In genomic region chr3:51955893-51956770, GRCh38 we compare ENCODE assay signal across 8 cellular contexts. TPM values are rescaled to one million over a fixed set of nuclear protein-coding genes. Genes with fewer than 3 reads are reported as not detected.
DNase-seq lines count a peak whose midpoint lies in the region; ATAC-seq and TF ChIP-seq lines count a peak whose summit lies in the region.

No MANE protein-coding gene starts in this region.

- no peak for TF ChIP-seq EP300 in neural cell (conservative IDR thresholded peaks at IDR 0.05; ENCODE audit: poor library complexity, severe bottlenecking)

- DNase-seq in AG08395 (ENCODE audit: low spot score) (peak; percentile 58), HFF-Myc (ENCODE audit: extremely low read depth, low read depth) (no peak), activated gamma-delta T cell treated with Interleukin-2 at 50 U/mL for 16 hours (peak; percentile 33), foreskin keratinocyte (peak in 1 of 2 donors; percentile 63), COR-L47 (lab: John Stamatoyannopoulos, UW) (no peak), HuH-7 (ENCODE audit: low spot score) (no peak)

- H3K9me3 ChIP-seq in neural cell (ENCODE audit: low read length): no peaks in the 10 kb centered on the region

- H3F3A ChIP-seq in neural cell (ENCODE audit: insufficient read depth, low read length, poor library complexity, severe bottlenecking): no peaks in the 10 kb centered on the region

- no peaks in the 10 kb centered on the region for H3K4me1 ChIP-seq in foreskin keratinocyte

- no peak overlapping the region for H2AFZ ChIP-seq in neural cell (ENCODE audit: low read depth, low read length)

- H4K20me1 ChIP-seq in neural cell (ENCODE audit: insufficient read depth): no peaks in the 10 kb centered on the region

- H3K36me3 ChIP-seq in neural cell (ENCODE audit: insufficient read depth, low read length): no peaks in the 10 kb centered on the region

- no peak for TF ChIP-seq RAD21 in neural cell (conservative IDR thresholded peaks at IDR 0.05)

- no peak overlapping the region for H3K9ac ChIP-seq in neural cell (ENCODE audit: low read length)

- peak; percentile 66 for ATAC-seq in foreskin keratinocyte
- no peak for ATAC-seq in HG03025 (IDR thresholded peaks at IDR 0.05; ENCODE audit: low FRiP score, unreplicated experiment)

- H3K9me2 ChIP-seq in neural cell (ENCODE audit: insufficient read depth, low read length): no peaks in the 10 kb centered on the region

- H3K79me2 ChIP-seq in neural cell (replicated peaks; ENCODE audit: insufficient read depth, low read length): no peaks in the 10 kb centered on the region

- no peak overlapping the region for H3K27ac ChIP-seq in foreskin keratinocyte
- H3K27ac ChIP-seq in neural cell (ENCODE audit: low read length): no peak overlapping the region

- TF ChIP-seq CTCF in HFF-Myc (IDR thresholded peaks at IDR 0.05; ENCODE audit: low read depth, low read length, missing control alignments) (peak; percentile 52), foreskin keratinocyte (conservative IDR thresholded peaks at IDR 0.05) (peak; percentile 73), neural cell (IDR thresholded peaks at IDR 0.05; ENCODE audit: poor library complexity, severe bottlenecking) (peak; percentile 37)

- H3K27me3 ChIP-seq in foreskin keratinocyte (peaks cover 34% of the 10 kb centered on the region), neural cell (ENCODE audit: insufficient read depth, low read depth, low read length) (peaks cover 14% of the 10 kb centered on the region)

- H3K4me3 ChIP-seq in HFF-Myc (replicated peaks; ENCODE audit: low read depth, low read length): 0 out of 2 replicates have a peak overlapping the region, but pooled peaks have one; percentile 20
- H3K4me3 ChIP-seq in neural cell (ENCODE audit: low read length): no peak overlapping the region

- H3K4me2 ChIP-seq in neural cell (ENCODE audit: low read length): no peak overlapping the region

TF ChIP-seq in neural cell, 6 proteins besides CTCF, POLR2A, EP300 and RAD21:
- TF ChIP-seq EZH2 (IDR thresholded peaks at IDR 0.05; ENCODE audit: borderline replicate concordance, insufficient read depth, low read length, poor library complexity, severe bottlenecking) (no peak), POLR2AphosphoS5 (IDR thresholded peaks at IDR 0.05) (no peak), MXI1 (conservative IDR thresholded peaks at IDR 0.05; ENCODE audit: poor library complexity, severe bottlenecking) (no peak), TAF1 (IDR thresholded peaks at IDR 0.05; ENCODE audit: low read depth) (no peak), SMC3 (conservative IDR thresholded peaks at IDR 0.05; ENCODE audit: poor library complexity) (no peak), REST (IDR thresholded peaks at IDR 0.05; ENCODE audit: borderline replicate concordance) (no peak)

RNA-seq across cellular contexts. Expression of gene GPR62, which starts 1.0 kb away (rescaled TPM):
- not detected in 2 replicates for total RNA-seq in foreskin keratinocyte
- polyA plus RNA-seq in foreskin keratinocyte (not detected in 2 replicates), neural cell (not detected in 2 replicates)
- polyA minus RNA-seq in neural cell: not detected in 2 replicates

RNA-seq across cellular contexts. Expression of gene PCBP4, which starts 11.1 kb away (rescaled TPM):
- 30.9 and 33.4 TPM in 2 replicates for total RNA-seq in foreskin keratinocyte
- polyA plus RNA-seq in foreskin keratinocyte (40.0 and 46.9 TPM in 2 replicates), neural cell (251 and 327 TPM in 2 replicates)
- 94.5 and 105 TPM in 2 replicates for polyA minus RNA-seq in neural cell

RNA-seq across cellular contexts. Expression of gene PARP3, which starts 14.0 kb away (rescaled TPM):
- 5.2 and 7.1 TPM in 2 replicates for total RNA-seq in foreskin keratinocyte
- polyA plus RNA-seq in foreskin keratinocyte (4.7 and 6.1 TPM in 2 replicates), neural cell (5.3 and 5.6 TPM in 2 replicates)
- polyA minus RNA-seq in neural cell: 1.6 and 3.2 TPM in 2 replicates

RNA-seq across cellular contexts. Expression of gene RRP9, which starts 14.4 kb away (rescaled TPM):
- total RNA-seq in foreskin keratinocyte: 43.4 and 52.5 TPM in 2 replicates
- polyA plus RNA-seq in foreskin keratinocyte (53.7 and 63.6 TPM in 2 replicates), neural cell (26.8 and 26.9 TPM in 2 replicates)
- polyA minus RNA-seq in neural cell: 12.5 and 15.1 TPM in 2 replicates

RNA-seq across cellular contexts. Expression of gene ABHD14B, which starts 17.7 kb away (rescaled TPM):
- 23.0 and 25.8 TPM in 2 replicates for total RNA-seq in foreskin keratinocyte
- polyA plus RNA-seq in foreskin keratinocyte (30.5 and 33.6 TPM in 2 replicates), neural cell (0.50 and 0.81 TPM in 2 replicates)
- 0.97 and 1.3 TPM in 2 replicates for polyA minus RNA-seq in neural cell

Comparison
In these comparisons a context has a peak if more than half of its experiments do, and no peak if none do; other contexts are left out.
1. DNase-seq: peak in AG08395 (single experiment) and activated gamma-delta T cell treated with Interleukin-2 at 50 U/mL for 16 hours (single experiment); none in HFF-Myc (single experiment), COR-L47 (single experiment) and HuH-7 (single experiment).
2. Peak in every context shown above with its lines, with median percentiles within 50 percentile points of each other: CTCF ChIP-seq.